Comparison of ENCODE assay signal across 7 cellular contexts in the genomic region with DNA sequence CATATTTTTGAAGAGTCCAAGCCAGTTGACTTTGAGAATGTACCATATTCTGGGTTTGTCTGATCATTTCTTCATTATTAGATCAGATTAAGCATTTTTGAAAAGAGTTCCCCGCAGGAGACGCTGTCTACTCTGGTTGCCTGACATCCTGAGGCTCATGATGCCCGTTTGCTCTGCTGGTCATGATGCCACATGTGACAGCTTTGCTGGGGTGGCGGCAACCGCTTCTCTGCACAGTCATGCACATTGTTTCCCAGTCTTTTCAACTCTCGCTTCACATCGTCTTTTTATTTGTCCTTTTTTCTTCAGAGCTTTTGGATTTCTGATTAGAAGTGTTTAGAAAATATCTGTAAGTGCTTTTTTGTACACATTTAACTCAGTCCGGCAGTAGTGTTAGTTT.
"Had no signal": no experiment of that assay in that cellular context is flagged by ENCODE, and none has a peak within 500 bp of the region (broad histone marks: within the 10 kb centered on the region; RNA-seq: fewer than 3 reads in every experiment).

No MANE protein-coding gene starts in this region.

- DNase-seq: GM23248, GOT3, H7, H9, HCEC 1CT, HFFc6 had no signal

- FAIRE-seq: H1 had no signal
